1 cellular context compared by ENCODE assay signal in the genomic region with DNA sequence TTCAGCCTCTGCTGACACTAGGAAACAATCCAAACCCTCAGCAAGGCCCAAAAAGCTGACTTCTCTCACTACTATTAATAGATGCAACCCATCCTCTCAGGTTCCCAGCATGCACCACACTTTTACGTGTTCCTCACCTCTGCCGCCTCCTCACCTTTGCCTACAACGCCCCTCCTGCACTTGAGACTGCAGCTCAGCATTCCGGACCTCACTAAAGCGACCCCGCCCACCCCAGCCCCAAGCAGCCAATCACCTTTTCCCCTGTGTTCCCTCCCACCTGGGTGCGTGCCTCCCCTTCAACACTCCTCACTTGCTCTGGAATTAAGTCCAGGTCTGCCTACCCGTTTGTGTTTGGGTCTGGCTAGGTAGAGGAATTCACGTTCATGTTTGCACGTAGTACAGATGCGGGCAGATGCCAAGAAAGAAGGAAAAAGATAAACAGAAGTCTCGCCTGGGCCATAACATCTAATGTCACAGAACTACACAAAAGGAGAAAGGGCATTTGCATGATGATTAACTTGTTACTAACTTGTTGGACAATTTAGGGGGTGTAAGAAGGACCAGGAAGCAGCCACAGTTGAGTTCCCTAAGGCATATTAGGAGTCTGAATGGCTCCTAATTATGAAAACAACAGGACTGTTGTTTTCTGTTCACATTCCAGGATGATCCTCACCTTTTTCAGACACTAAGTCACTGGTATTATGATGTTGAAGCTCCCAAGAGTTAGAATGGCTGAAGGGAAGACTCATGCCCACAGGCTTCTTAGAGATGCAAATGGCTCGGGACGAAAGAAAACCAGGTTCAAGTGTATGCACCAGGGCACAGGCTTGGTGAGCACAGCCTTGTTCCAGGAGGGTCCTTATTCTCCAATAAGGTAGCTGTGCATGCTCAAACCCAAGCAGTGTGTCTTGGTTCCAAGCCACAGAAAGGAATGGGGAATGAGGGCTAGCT.
TF ChIP-seq lines count a peak whose summit lies in the region.

No MANE protein-coding gene starts in this region.

TF ChIP-seq in IMR-90, 13 proteins besides CTCF, POLR2A, EP300 and RAD21 (continued from another document):
- TF ChIP-seq MAZ (IDR thresholded peaks at IDR 0.05; ENCODE audit: borderline replicate concordance, low read depth, low read length) (no peak), CHD1 (IDR thresholded peaks at IDR 0.05; ENCODE audit: low read depth, low read length) (no peak), RCOR1 (IDR thresholded peaks at IDR 0.05; ENCODE audit: insufficient replicate concordance, low read length) (no peak), FOS (IDR thresholded peaks at IDR 0.05; ENCODE audit: low read depth, low read length) (no peak), NFE2L2 (IDR thresholded peaks at IDR 0.05; ENCODE audit: low read depth, low read length) (no peak), CEBPB (IDR thresholded peaks at IDR 0.05; ENCODE audit: low read depth, low read length) (no peak), MXI1 (IDR thresholded peaks at IDR 0.05; ENCODE audit: borderline replicate concordance, low read depth, low read length) (no peak), MAFK (IDR thresholded peaks at IDR 0.05; ENCODE audit: low read depth, low read length) (no peak), RFX5 (IDR thresholded peaks at IDR 0.05; ENCODE audit: low read depth, low read length) (no peak)
